In genomic region chr3:155984791-155985417, GRCh38 we compare ENCODE assay signal across 27 cellular contexts.
"Had no signal": no experiment of that assay in that cellular context is flagged by ENCODE, and none has a peak within 500 bp of the region (broad histone marks: within the 10 kb centered on the region; RNA-seq: fewer than 3 reads in every experiment).

No MANE protein-coding gene starts in this region.

- ATAC-seq: activated CD4-positive, alpha-beta T cell treated with anti-CD3 and anti-CD28 coated beads for 36 hours; activated T-cell treated with anti-CD3 and anti-CD28 coated beads, Interleukin-2, amount 50 U/mL, for 72 hours; effector memory CD8-positive, alpha-beta T cell; esophagus mucosa; natural killer cell had no signal

- H3K4me3 ChIP-seq: breast epithelium, left ventricle myocardium inferior, ovary, prostate gland, right atrium auricular region, spleen, thoracic aorta, vagina had no signal

- DNase-seq: activated CD4-positive, alpha-beta T cell treated with anti-CD3 and anti-CD28 coated beads for 36 hours; activated CD4-positive, alpha-beta T cell treated with anti-CD3 and anti-CD28 coated beads, Interleukin-2, amount 50 U/mL, for 4 hours; activated CD8-positive, alpha-beta memory T cell treated with anti-CD3 and anti-CD28 coated beads, Interleukin-2, amount 50 U/mL, for 48 hours; activated effector memory CD4-positive, alpha-beta T cell treated with Interleukin-2 at 50 U/mL for 16 hours; activated naive CD4-positive, alpha-beta T cell treated with anti-CD3 and anti-CD28 coated beads for 36 hours; activated naive CD8-positive, alpha-beta T cell treated with anti-CD3 and anti-CD28 coated beads, Interleukin-2, amount 10 ng/mL, durations not matched to agents 7 days and 5 days; activated T-cell treated with anti-CD3 and anti-CD28 coated beads, Interleukin-2, amount 50 U/mL, for 72 hours; amniotic stem cell; effector memory CD8-positive, alpha-beta T cell; foreskin melanocyte; hippocampal formation; kidney glomerular epithelial cell; left ventricle myocardium inferior; mammary epithelial cell; midbrain; natural killer cell; ovary; spleen; stimulated activated CD4-positive, alpha-beta T cell treated with anti-CD3 and anti-CD28 coated beads, Interleukin-4, amount 100 ng/mL, for 1 hour; stimulated activated naive CD4-positive, alpha-beta T cell had no signal

- H3K36me3 ChIP-seq: breast epithelium, left ventricle myocardium inferior, neutrophil, ovary, prostate gland, right atrium auricular region, spleen, thoracic aorta, vagina had no signal

- H3K4me1 ChIP-seq: breast epithelium, left ventricle myocardium inferior, prostate gland, right atrium auricular region, spleen, vagina had no signal

- H3K27ac ChIP-seq: breast epithelium, left ventricle myocardium inferior, neutrophil, ovary, prostate gland, right atrium auricular region, spleen, thoracic aorta, vagina had no signal

- H3K27me3 ChIP-seq: breast epithelium, neutrophil, ovary, right atrium auricular region, spleen, vagina had no signal
